In the genomic region with DNA sequence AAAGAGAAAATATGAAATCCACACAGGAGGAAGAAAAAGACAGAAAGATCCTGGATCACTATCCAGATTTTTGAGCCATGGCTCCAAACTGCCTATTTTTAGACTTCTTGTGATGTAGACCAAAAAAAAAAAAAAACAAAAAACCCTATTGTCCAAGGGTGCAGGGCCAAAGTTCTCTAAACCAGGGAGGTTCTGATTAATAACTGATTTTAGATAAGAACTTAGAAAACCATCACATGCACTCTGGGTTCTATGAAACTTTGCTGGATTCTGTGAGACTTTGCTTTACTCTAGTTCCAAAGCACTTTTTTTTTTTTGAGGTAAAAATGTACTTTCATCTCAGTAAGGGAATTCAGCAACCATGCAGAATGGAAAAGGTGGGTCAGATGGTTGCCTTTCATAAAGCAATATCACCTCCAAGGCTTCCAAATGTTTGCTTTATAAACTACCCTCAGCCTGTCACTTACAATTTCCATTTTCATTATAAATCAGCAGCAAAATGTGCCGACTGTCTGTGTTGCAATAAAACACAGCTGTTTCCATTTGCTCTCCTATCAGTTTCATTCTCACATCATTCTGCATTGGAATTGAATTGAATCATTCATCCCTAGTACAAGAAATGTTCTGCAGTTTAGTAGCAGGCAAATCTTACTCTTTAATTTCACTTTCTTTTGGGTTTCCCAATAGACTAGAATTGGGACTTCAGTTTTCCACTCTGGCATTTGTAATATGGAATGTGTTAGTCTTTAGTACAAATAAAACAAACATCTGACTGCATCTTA, we compare ENCODE assay signal across 31 cellular contexts.
A peak's percentile ranks its signal among the peaks of the same experiment; 100 is the strongest.
DNase-seq lines count a peak whose midpoint lies in the region; ATAC-seq, FAIRE-seq and TF ChIP-seq lines count a peak whose summit lies in the region.
"Had no signal": no experiment of that assay in that cellular context is flagged by ENCODE, and none has a peak within 500 bp of the region (broad histone marks: within the 10 kb centered on the region; RNA-seq: fewer than 3 reads in every experiment).

No MANE protein-coding gene starts in this region.

- H3K36me3 ChIP-seq in SK-N-SH (replicated peaks in 1 of 2; ENCODE audit: control insufficient read depth in 1 of 2, insufficient read depth in 2 of 2, low read length in 1 of 2) (no peaks in the 10 kb centered on the region), astrocyte (ENCODE audit: insufficient read depth, low read length) (no peaks in the 10 kb centered on the region), smooth muscle cell (ENCODE audit: low read depth) (no peaks in the 10 kb centered on the region)
- H3K36me3 ChIP-seq: colonic mucosa, HAP-1, Peyer's patch, sigmoid colon had no signal

- H3K27me3 Mint-ChIP-seq in astrocyte (ENCODE audit: low read depth, unreplicated experiment) = no peaks in the 10 kb centered on the region
- H3K27me3 Mint-ChIP-seq: activated B cell treated with CpG ODN at 0.5 μM for 24 hours; activated CD4-positive, alpha-beta T cell treated with anti-CD3 and anti-CD28 coated beads, Interleukin-2, amount 10 ng/mL, durations not matched to agents 7 days and 5 days; CD4-positive, CD25-positive, alpha-beta regulatory T cell; type B pancreatic cell had no signal

- TF ChIP-seq CTCF in SK-N-SH (IDR thresholded peaks at IDR 0.05) = no peak
- TF ChIP-seq CTCF in astrocyte (IDR thresholded peaks at IDR 0.05; ENCODE audit: insufficient read depth, low read depth, low read length) = no peak
- TF ChIP-seq CTCF in smooth muscle cell (IDR thresholded peaks at IDR 0.05; ENCODE audit: borderline replicate concordance, insufficient read depth, poor library complexity, severe bottlenecking) = no peak

- H3K9ac ChIP-seq in SK-N-SH (no peak overlapping the region), astrocyte (ENCODE audit: low read length) (no peak overlapping the region), smooth muscle cell (ENCODE audit: low read depth) (no peak overlapping the region)

- intact Hi-C loops in left ventricle myocardium superior (cut with micrococcal nuclease) = no loop called here

- no peak for TF ChIP-seq EP300 in SK-N-SH (IDR thresholded peaks at IDR 0.05; ENCODE audit: borderline replicate concordance in 1 of 2, low read depth in 1 of 2, low read length in 1 of 2)

- H3K27me3 ChIP-seq in SK-N-SH (ENCODE audit: insufficient read depth) = no peaks in the 10 kb centered on the region
- H3K27me3 ChIP-seq in astrocyte (ENCODE audit: insufficient read depth, low read length) = no peaks in the 10 kb centered on the region
- no peaks in the 10 kb centered on the region for H3K27me3 ChIP-seq in smooth muscle cell (ENCODE audit: low read depth)
- H3K27me3 ChIP-seq: colonic mucosa, Peyer's patch, sigmoid colon had no signal

- FAIRE-seq in astrocyte (lab: Jason Lieb, UNC) = no peak
- FAIRE-seq: bronchial epithelial cell had no signal

- no peak overlapping the region for H3K27ac Mint-ChIP-seq in astrocyte (ENCODE audit: unreplicated experiment)
- H3K27ac Mint-ChIP-seq: activated B cell treated with CpG ODN at 0.5 μM for 24 hours; activated CD4-positive, alpha-beta T cell treated with anti-CD3 and anti-CD28 coated beads, Interleukin-2, amount 10 ng/mL, durations not matched to agents 7 days and 5 days; activated naive CD4-positive, alpha-beta T cell treated with anti-CD3 and anti-CD28 coated beads, Interleukin-2, amount 50 U/mL, for 72 hours; stimulated activated effector memory CD8-positive, alpha-beta T cell treated with anti-CD3 and anti-CD28 coated beads, Interleukin-12 subunit alpha, Interleukin-12 subunit beta, amount 100 ng/mL, for 72 hours; type B pancreatic cell had no signal

- no peaks in the 10 kb centered on the region for H3K9me3 Mint-ChIP-seq in astrocyte (ENCODE audit: unreplicated experiment)
- H3K9me3 Mint-ChIP-seq: activated CD4-positive, alpha-beta T cell treated with anti-CD3 and anti-CD28 coated beads, Interleukin-2, amount 10 ng/mL, durations not matched to agents 7 days and 5 days; type B pancreatic cell had no signal

- H3K9me3 ChIP-seq in SK-N-SH (no peaks in the 10 kb centered on the region), astrocyte (ENCODE audit: insufficient read depth, low read depth, low read length) (no peaks in the 10 kb centered on the region), smooth muscle cell (replicated peaks; ENCODE audit: low read depth) (no peaks in the 10 kb centered on the region)
- H3K9me3 ChIP-seq: colonic mucosa, HAP-1, Peyer's patch, sigmoid colon had no signal

- no peaks in the 10 kb centered on the region for H3K4me1 ChIP-seq in SK-N-SH (ENCODE audit: control insufficient read depth in 1 of 2, insufficient read depth in 2 of 2, low read depth in 1 of 2, low read length in 1 of 2)
- no peaks in the 10 kb centered on the region for H3K4me1 ChIP-seq in astrocyte (ENCODE audit: insufficient read depth, low read length)
- H3K4me1 ChIP-seq in smooth muscle cell (ENCODE audit: low read depth) = no peaks in the 10 kb centered on the region
- H3K4me1 ChIP-seq: colonic mucosa, HAP-1, Peyer's patch, sigmoid colon had no signal

- CTCF ChIA-PET in SK-N-SH (lab: Yijun Ruan, JAX) = no interaction called here

- H2AFZ ChIP-seq in SK-N-SH (ENCODE audit: low read depth) (no peak overlapping the region), astrocyte (ENCODE audit: low read depth, low read length) (no peak overlapping the region), smooth muscle cell (ENCODE audit: low read depth) (peak overlapping the region; percentile 24)

- H3K4me2 ChIP-seq in SK-N-SH (0 out of 2 replicates have a peak overlapping the region, but pooled peaks have one; percentile 15), astrocyte (ENCODE audit: low read length) (no peak overlapping the region), smooth muscle cell (no peak overlapping the region)

- H3K4me1 Mint-ChIP-seq in astrocyte (ENCODE audit: low read depth, unreplicated experiment) = no peaks in the 10 kb centered on the region
- H3K4me1 Mint-ChIP-seq: activated B cell treated with CpG ODN at 0.5 μM for 24 hours; activated CD4-positive, alpha-beta T cell treated with anti-CD3 and anti-CD28 coated beads, Interleukin-2, amount 10 ng/mL, durations not matched to agents 7 days and 5 days; CD4-positive, CD25-positive, alpha-beta regulatory T cell; stimulated activated effector memory CD8-positive, alpha-beta T cell treated with anti-CD3 and anti-CD28 coated beads, Interleukin-12 subunit alpha, Interleukin-12 subunit beta, amount 100 ng/mL, for 72 hours had no signal

- H3K4me3 ChIP-seq in SK-N-SH (ENCODE audit: low read depth in 2 of 2, low read length in 1 of 2) = no peak overlapping the region
- H3K4me3 ChIP-seq in astrocyte (ENCODE audit: insufficient read depth, low read depth, low read length) = no peak overlapping the region
- H3K4me3 ChIP-seq in smooth muscle cell = no peak overlapping the region
- H3K4me3 ChIP-seq: colonic mucosa, HAP-1, Peyer's patch, sigmoid colon had no signal

- H3F3A ChIP-seq in SK-N-SH (replicated peaks; ENCODE audit: insufficient read depth) (no peaks in the 10 kb centered on the region), smooth muscle cell (ENCODE audit: low read depth) (no peaks in the 10 kb centered on the region)

- POLR2A ChIA-PET in SK-N-SH (lab: Yijun Ruan, JAX) = no interaction called here

- DNase-seq in SK-N-SH (no peak), astrocyte (ENCODE audit: low read depth) (peak; percentile 13), left ventricle myocardium superior (no peak), smooth muscle cell (lab: John Stamatoyannopoulos, UW; ENCODE audit: unreplicated experiment) (no peak), DMS 273 (lab: John Stamatoyannopoulos, UW; ENCODE audit: unreplicated experiment) (no peak)
- DNase-seq in stimulated activated CD4-positive, alpha-beta T cell treated with anti-CD3 and anti-CD28 coated beads, Interleukin-4, amount 100 ng/mL, for 1 hour = no peak
- DNase-seq: activated B cell treated with CpG ODN at 0.5 μM for 24 hours; activated CD4-positive, alpha-beta T cell treated with anti-CD3 and anti-CD28 coated beads, Interleukin-2, amount 10 ng/mL, durations not matched to agents 7 days and 5 days; activated effector memory CD4-positive, alpha-beta T cell treated with Interleukin-2 at 50 U/mL for 16 hours; CD4-positive, CD25-positive, alpha-beta regulatory T cell; colonic mucosa; effector CD8-positive, alpha-beta T cell; islet precursor cell; Karpas-422; MV-4-11; NCI-H1436; NCI-H226; NCI-H526 treated with DMSO at 0.1 percent for 48 hours; Peyer's patch; SIG-M5; sigmoid colon; substantia nigra; T1000 had no signal

- no peaks in the 10 kb centered on the region for H3K9me2 ChIP-seq in SK-N-SH

- no peak for TF ChIP-seq RAD21 in SK-N-SH (IDR thresholded peaks at IDR 0.05; ENCODE audit: low read length)

- H3K79me2 ChIP-seq in SK-N-SH (ENCODE audit: insufficient read depth) = no peaks in the 10 kb centered on the region
- no peaks in the 10 kb centered on the region for H3K79me2 ChIP-seq in astrocyte (ENCODE audit: insufficient read depth, low read length)
- H3K79me2 ChIP-seq in smooth muscle cell (ENCODE audit: low read depth) = no peaks in the 10 kb centered on the region

- ATAC-seq in SK-N-SH treated with all-trans-retinoic acid at 6 μM for 48 hours (no peak), left ventricle myocardium superior (peak; percentile 71), HG03432 (IDR thresholded peaks at IDR 0.05; ENCODE audit: unreplicated experiment) (no peak)
- ATAC-seq: activated naive CD4-positive, alpha-beta T cell treated with anti-CD3 and anti-CD28 coated beads, Interleukin-2, amount 50 U/mL, for 72 hours; stimulated activated effector memory CD8-positive, alpha-beta T cell treated with anti-CD3 and anti-CD28 coated beads, Interleukin-12 subunit alpha, Interleukin-12 subunit beta, amount 100 ng/mL, for 72 hours had no signal

- H3K27ac ChIP-seq in SK-N-SH (ENCODE audit: low read depth in 2 of 2, low read length in 1 of 2) (no peak overlapping the region), astrocyte (ENCODE audit: low read depth, low read length) (no peak overlapping the region), smooth muscle cell (ENCODE audit: low read depth) (no peak overlapping the region)
- H3K27ac ChIP-seq: 22Rv1, colonic mucosa, Peyer's patch, sigmoid colon had no signal

- H4K20me1 ChIP-seq in SK-N-SH (ENCODE audit: insufficient read depth) (no peaks in the 10 kb centered on the region), astrocyte (ENCODE audit: insufficient read depth, low read length) (no peaks in the 10 kb centered on the region), smooth muscle cell (ENCODE audit: low read depth) (no peaks in the 10 kb centered on the region)

- 0% methylated on average over 1 of the region's 1 CpG for WGBS in SK-N-SH (ENCODE audit: low lambda C conversion rate)
- WGBS in smooth muscle cell (ENCODE audit: low lambda C conversion rate) = 48% methylated on average over 1 of the region's 1 CpG

- H3K36me3 Mint-ChIP-seq in astrocyte (ENCODE audit: low read depth, unreplicated experiment) = no peaks in the 10 kb centered on the region
- H3K36me3 Mint-ChIP-seq: activated naive CD4-positive, alpha-beta T cell treated with anti-CD3 and anti-CD28 coated beads, Interleukin-2, amount 50 U/mL, for 72 hours; CD4-positive, CD25-positive, alpha-beta regulatory T cell; stimulated activated effector memory CD8-positive, alpha-beta T cell treated with anti-CD3 and anti-CD28 coated beads, Interleukin-12 subunit alpha, Interleukin-12 subunit beta, amount 100 ng/mL, for 72 hours; type B pancreatic cell had no signal

- no peak overlapping the region for H3K4me3 Mint-ChIP-seq in astrocyte (ENCODE audit: unreplicated experiment)
- H3K4me3 Mint-ChIP-seq: activated B cell treated with CpG ODN at 0.5 μM for 24 hours; activated CD4-positive, alpha-beta T cell treated with anti-CD3 and anti-CD28 coated beads, Interleukin-2, amount 10 ng/mL, durations not matched to agents 7 days and 5 days; CD4-positive, CD25-positive, alpha-beta regulatory T cell; stimulated activated effector memory CD8-positive, alpha-beta T cell treated with anti-CD3 and anti-CD28 coated beads, Interleukin-12 subunit alpha, Interleukin-12 subunit beta, amount 100 ng/mL, for 72 hours; type B pancreatic cell had no signal
